Comparison of ENCODE assay signal across 20 cellular contexts in genomic region chr16:50819706-50820105, GRCh38.
"Had no signal": no experiment of that assay in that cellular context is flagged by ENCODE, and none has a peak within 500 bp of the region (broad histone marks: within the 10 kb centered on the region; RNA-seq: fewer than 3 reads in every experiment).

No MANE protein-coding gene starts in this region.

- H3K9me3 ChIP-seq: MG63, SJSA1 had no signal

- DNase-seq: Karpas-422, KG1, MG63, NCI-H1092, NCI-H1436, NCI-H187, NCI-H2029, NCI-H2081 treated with DMSO at 0.1 percent for 48 hours, NCI-H2171, NCI-H226, NCI-H446, NCI-H510A, NCI-H524 treated with DMSO at 0.1 percent for 48 hours, NCI-H69, NCI-H774, Right ventricle myocardium superior, RPMI8226, SIG-M5 had no signal

- H3K27me3 ChIP-seq: MG63, SJSA1 had no signal

- H3K27ac ChIP-seq: SJSA1, SK-N-MC had no signal

- H3K4me3 ChIP-seq: MG63, SJSA1, SK-N-MC had no signal

- H3K4me1 ChIP-seq: SJSA1 had no signal

- H3K36me3 ChIP-seq: MG63, SJSA1 had no signal
